In genomic region chrX:50905334-50905733, GRCh38 we compare ENCODE assay signal across 9 cellular contexts.
DNase-seq lines count a peak whose midpoint lies in the region; ATAC-seq and TF ChIP-seq lines count a peak whose summit lies in the region.
"Had no signal": no experiment of that assay in that cellular context is flagged by ENCODE, and none has a peak within 500 bp of the region (broad histone marks: within the 10 kb centered on the region; RNA-seq: fewer than 3 reads in every experiment).

No MANE protein-coding gene starts in this region.

- no peak overlapping the region for H3K9ac ChIP-seq in MM.1S (ENCODE audit: low read length)

- no peak overlapping the region for H2AFZ ChIP-seq in MM.1S (ENCODE audit: low read length)

- no peaks in the 10 kb centered on the region for H3K79me2 ChIP-seq in MM.1S (ENCODE audit: low read length)

- H3K4me3 ChIP-seq in MM.1S (ENCODE audit: low read length) (no peak overlapping the region), cardiac fibroblast (replicated peaks in 1 of 2; ENCODE audit: low read depth in 2 of 2, low read length in 2 of 2) (no peak overlapping the region), retinal pigment epithelial cell (ENCODE audit: low read length) (no peak overlapping the region)

- H4K20me1 ChIP-seq in MM.1S (ENCODE audit: insufficient read depth, low read length), result no peaks in the 10 kb centered on the region

- TF ChIP-seq CTCF in MM.1S (IDR thresholded peaks at IDR 0.05; ENCODE audit: low read length) (peak; percentile 32), cardiac fibroblast (IDR thresholded peaks at IDR 0.05; ENCODE audit: low read depth, low read length) (peak; percentile 22), retinal pigment epithelial cell (conservative IDR thresholded peaks at IDR 0.05; ENCODE audit: low read depth, low read length) (peak; percentile 39), GM10248 (IDR thresholded peaks at IDR 0.05; ENCODE audit: control extremely low read depth, extremely low read depth, low read depth, missing control alignments) (no peak)

- H3K27ac ChIP-seq in MM.1S (ENCODE audit: low read length), result no peak overlapping the region

- H3K4me1 ChIP-seq in MM.1S (ENCODE audit: low read length), result no peaks in the 10 kb centered on the region

- DNase-seq in activated T-cell treated with anti-CD3 and anti-CD28 coated beads, Interleukin-2, amount 50 U/mL, for 48 hours, result peak; percentile 26 to 28
- DNase-seq in activated T-cell treated with anti-CD3 and anti-CD28 coated beads, Interleukin-2, amount 50 U/mL, for 1 hour, result no peak
- DNase-seq in MM.1S, result no peak
- peak in 1 of 2 donors; percentile 0 for DNase-seq in cardiac fibroblast (ENCODE audit: low read depth in 2 of 2)
- no peak for DNase-seq in retinal pigment epithelial cell (ENCODE audit: low read depth)
- no peak for DNase-seq in DMS79 treated with DMSO at 0.1 percent for 48 hours (lab: John Stamatoyannopoulos, UW)
- no peak for DNase-seq in GM10248 (ENCODE audit: extremely low spot score)
- DNase-seq: aorta had no signal

- ATAC-seq in HG03460 (IDR thresholded peaks at IDR 0.05; ENCODE audit: unreplicated experiment), result no peak

- no peaks in the 10 kb centered on the region for H3K27me3 ChIP-seq in MM.1S (replicated peaks; ENCODE audit: insufficient read depth, low read length)

- H3F3A ChIP-seq in MM.1S (ENCODE audit: insufficient read depth, low read length), result no peaks in the 10 kb centered on the region

- H3K9me2 ChIP-seq in MM.1S (replicated peaks; ENCODE audit: insufficient read depth, low read length), result no peaks in the 10 kb centered on the region

- POLR2A ChIA-PET in GM10248 (lab: Yijun Ruan, JAX), result no interaction called here

- H3K9me3 ChIP-seq in MM.1S (replicated peaks; ENCODE audit: insufficient read depth, low read length), result no peaks in the 10 kb centered on the region

- CTCF ChIA-PET in GM10248 (lab: Yijun Ruan, JAX), result no interaction called here

- H3K4me2 ChIP-seq in MM.1S (ENCODE audit: low read depth, low read length), result no peak overlapping the region

- no peaks in the 10 kb centered on the region for H3K36me3 ChIP-seq in MM.1S (replicated peaks; ENCODE audit: insufficient read depth, low read length)

Comparison
In these comparisons a context has a peak if more than half of its experiments do, and no peak if none do; other contexts are left out.
1. DNase-seq: peak in activated T-cell treated with anti-CD3 and anti-CD28 coated beads, Interleukin-2, amount 50 U/mL, for 48 hours (2 of 2); none in activated T-cell treated with anti-CD3 and anti-CD28 coated beads, Interleukin-2, amount 50 U/mL, for 1 hour (single experiment), MM.1S (single experiment), retinal pigment epithelial cell (single experiment), DMS79 treated with DMSO at 0.1 percent for 48 hours (single experiment) and GM10248 (single experiment).